15 cellular contexts compared by ENCODE assay signal in genomic region chr4:71584654-71585053, GRCh38.
"Had no signal": no experiment of that assay in that cellular context is flagged by ENCODE, and none has a peak within 500 bp of the region (broad histone marks: within the 10 kb centered on the region; RNA-seq: fewer than 3 reads in every experiment).

No MANE protein-coding gene starts in this region.

- H3K4me1 ChIP-seq: testis, tibial artery had no signal

- H3K4me3 ChIP-seq: lung, ovary, testis, tibial artery had no signal

- DNase-seq: cortex of kidney; hypothalamus; natural killer cell; occipital lobe; ovary; posterior cingulate gyrus; stimulated activated CD4-positive, alpha-beta T cell treated with anti-CD3 and anti-CD28 coated beads, Interleukin-4, amount 100 ng/mL, for 4 hours; stimulated activated naive CD8-positive, alpha-beta T cell treated with anti-CD3 and anti-CD28 coated beads, Interleukin-15, Interleukin-2, amounts not matched to agents 100 U/mL and 50 U/mL, for 24 hours; testis; tibial artery had no signal

- H3K9me3 Mint-ChIP-seq: type B pancreatic cell had no signal

- H3K27me3 Mint-ChIP-seq: memory B cell; stimulated activated memory B cell treated with anti-CD40 and anti-IgM and Interleukin-4, amounts not matched to agents 10 μg/mL and 1 μg/mL and 100 μg/mL, for 72 hours; type B pancreatic cell had no signal

- H3K9me3 ChIP-seq: ovary, testis, tibial artery had no signal

- H3K27me3 ChIP-seq: ovary, testis, tibial artery had no signal

- H3K4me1 Mint-ChIP-seq: memory B cell; natural killer cell; stimulated activated memory B cell treated with anti-CD40 and anti-IgM and Interleukin-4, amounts not matched to agents 10 μg/mL and 1 μg/mL and 100 μg/mL, for 72 hours had no signal

- ATAC-seq: natural killer cell; sciatic nerve; stimulated activated memory B cell treated with anti-CD40 and anti-IgM and Interleukin-4, amounts not matched to agents 10 μg/mL and 1 μg/mL and 100 μg/mL, for 72 hours; stimulated activated naive CD8-positive, alpha-beta T cell treated with anti-CD3 and anti-CD28 coated beads, Interleukin-15, Interleukin-2, amounts not matched to agents 100 U/mL and 50 U/mL, for 24 hours had no signal

- H3K27ac ChIP-seq: ovary, testis, tibial artery had no signal

- H3K36me3 Mint-ChIP-seq: stimulated activated memory B cell treated with anti-CD40 and anti-IgM and Interleukin-4, amounts not matched to agents 10 μg/mL and 1 μg/mL and 100 μg/mL, for 72 hours; type B pancreatic cell had no signal

- H3K36me3 ChIP-seq: ovary, tibial artery had no signal

- H3K4me3 Mint-ChIP-seq: memory B cell; natural killer cell; stimulated activated memory B cell treated with anti-CD40 and anti-IgM and Interleukin-4, amounts not matched to agents 10 μg/mL and 1 μg/mL and 100 μg/mL, for 72 hours; type B pancreatic cell had no signal

- H3K27ac Mint-ChIP-seq: memory B cell; natural killer cell; stimulated activated memory B cell treated with anti-CD40 and anti-IgM and Interleukin-4, amounts not matched to agents 10 μg/mL and 1 μg/mL and 100 μg/mL, for 72 hours; type B pancreatic cell had no signal
